9 cellular contexts compared by ENCODE assay signal in the genomic region with DNA sequence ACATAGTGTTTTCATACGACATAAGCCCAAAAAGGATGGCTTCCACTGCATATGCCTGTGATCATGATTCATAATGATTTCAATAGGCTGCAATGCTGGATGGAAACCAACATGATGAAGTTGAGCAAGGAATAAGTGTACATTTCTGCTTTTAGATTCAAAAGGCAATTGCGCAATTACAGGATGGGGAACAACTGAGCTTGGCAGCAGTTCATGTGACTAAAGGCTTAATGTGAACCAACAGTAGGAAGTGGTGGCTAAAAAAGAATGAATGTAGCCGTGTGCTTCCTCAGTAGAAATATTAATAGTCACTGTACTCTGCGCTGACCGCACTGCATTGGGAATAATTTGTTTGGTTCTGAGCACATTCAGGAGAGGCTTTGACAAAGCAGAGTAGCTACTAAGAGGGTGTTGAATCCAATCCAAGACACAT. TPM values are rescaled to one million over a fixed set of nuclear protein-coding genes. Genes with fewer than 3 reads are reported as not detected.
A peak's percentile ranks its signal among the peaks of the same experiment; 100 is the strongest.
DNase-seq lines count a peak whose midpoint lies in the region; ATAC-seq and TF ChIP-seq lines count a peak whose summit lies in the region.
"Had no signal": no experiment of that assay in that cellular context is flagged by ENCODE, and none has a peak within 500 bp of the region (broad histone marks: within the 10 kb centered on the region; RNA-seq: fewer than 3 reads in every experiment).

No MANE protein-coding gene starts in this region.

- DNase-seq in GM03348 (ENCODE audit: low spot score) (peak; percentile 81), SK-MEL-5 (ENCODE audit: low read depth, low spot score) (peak; percentile 88), foreskin fibroblast (peak; percentile 98 to 99), renal cortical epithelial cell (ENCODE audit: low read depth) (peak; percentile 96), NCI-H69 (lab: John Stamatoyannopoulos, UW) (no peak), posterior vena cava (ENCODE audit: low spot score) (no peak)

- no peak for TF ChIP-seq CTCF in foreskin fibroblast (IDR thresholded peaks at IDR 0.05; ENCODE audit: low read depth, low read length)

- in situ Hi-C loops in SK-MEL-5 (cut with HindIII; ENCODE audit: low pct_unique_long_range_greater_than_20kb, low sequenced_read_pairs), result no loop called here

- ATAC-seq in GM18868 (IDR thresholded peaks at IDR 0.05; ENCODE audit: unreplicated experiment) (no peak), HG03571 (IDR thresholded peaks at IDR 0.05; ENCODE audit: unreplicated experiment) (no peak)

- intact Hi-C loops in posterior vena cava (cut with DNase I), result no loop called here

- no peak overlapping the region for H3K4me3 ChIP-seq in foreskin fibroblast (ENCODE audit: low read depth in 1 of 2, low read length in 2 of 2)
- H3K4me3 ChIP-seq: cardiac muscle cell had no signal

RNA-seq across cellular contexts. Expression of a gene that starts 51.2 kb away (rescaled TPM):
- 6.6 and 7.7 TPM in 2 replicates for total RNA-seq in SK-MEL-5 (2014; rRNA removed; shearing (Covaris generic))
- 10.6 and 12.5 TPM in 2 replicates for polyA plus RNA-seq in SK-MEL-5 (2015; cell fraction: cytosol; rRNA removed)
- 36.0 and 41.2 TPM in 2 replicates for polyA plus RNA-seq in SK-MEL-5 (2015; cell fraction: nucleus; rRNA removed)
- total RNA-seq in renal cortical epithelial cell (0.87 and 1.7 TPM in 2 replicates), posterior vena cava (10 to 100 TPM; 24.1 to 44.4 TPM)

Comparison
In these comparisons a context has a peak if more than half of its experiments do, and no peak if none do; other contexts are left out.
1. DNase-seq: peak in GM03348 (single experiment), SK-MEL-5 (single experiment), foreskin fibroblast (2 of 2) and renal cortical epithelial cell (single experiment); none in NCI-H69 (single experiment) and posterior vena cava (single experiment).